In the genomic region with DNA sequence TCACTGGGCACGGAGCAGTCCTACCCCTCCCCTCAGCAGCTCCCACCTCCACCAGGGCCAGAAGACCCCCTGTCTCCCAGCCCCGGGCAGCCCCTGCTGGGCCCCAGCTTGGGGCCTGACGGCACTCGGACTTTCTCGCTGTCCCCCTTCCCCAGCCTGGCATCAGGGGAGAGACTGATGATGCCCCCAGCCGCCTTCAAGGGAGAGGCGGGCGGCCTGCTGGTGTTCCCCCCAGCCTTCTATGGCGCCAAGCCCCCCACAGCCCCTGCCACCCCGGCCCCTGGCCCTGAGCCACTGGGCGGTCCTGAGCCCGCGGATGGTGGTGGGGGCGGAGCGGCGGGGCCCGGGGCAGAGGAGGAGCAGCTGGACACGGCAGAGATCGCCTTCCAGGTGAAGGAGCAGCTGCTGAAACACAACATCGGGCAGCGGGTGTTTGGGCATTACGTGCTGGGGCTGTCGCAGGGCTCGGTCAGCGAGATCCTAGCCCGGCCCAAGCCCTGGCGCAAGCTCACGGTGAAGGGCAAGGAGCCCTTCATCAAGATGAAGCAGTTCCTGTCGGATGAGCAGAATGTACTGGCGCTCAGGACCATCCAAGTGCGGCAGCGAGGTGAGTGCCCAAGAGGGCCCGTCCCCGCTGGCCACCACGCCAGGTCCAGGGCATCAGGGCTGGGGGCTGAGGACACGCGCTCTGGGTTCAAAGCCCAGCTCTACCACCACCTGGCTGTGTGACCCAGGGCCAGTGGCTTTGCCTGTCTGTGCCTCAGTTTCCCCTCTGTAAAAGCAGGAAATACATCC, we compare ENCODE assay signal across 24 cellular contexts.
"Had no signal": no experiment of that assay in that cellular context is flagged by ENCODE, and none has a peak within 500 bp of the region (broad histone marks: within the 10 kb centered on the region; RNA-seq: fewer than 3 reads in every experiment).

No MANE protein-coding gene starts in this region.

- H3K36me3 ChIP-seq: prostate gland, right atrium auricular region, sigmoid colon, suprapubic skin, transverse colon, upper lobe of right lung, vagina had no signal

- DNase-seq: cortex of kidney; dorsolateral prefrontal cortex; effector CD4-positive, alpha-beta T cell; hypothalamus; immature natural killer cell; islet precursor cell; kidney glomerular epithelial cell; left colon; left ventricle myocardium superior; natural killer cell; sigmoid colon; stimulated activated CD4-positive, alpha-beta T cell treated with anti-CD3 and anti-CD28 coated beads, Interleukin-2, amount 100 ng/mL, for 24 hours; stimulated activated CD4-positive, alpha-beta T cell treated with anti-CD3 and anti-CD28 coated beads, Interleukin-4, amount 100 ng/mL, for 24 hours; transverse colon; upper lobe of right lung had no signal

- H3K36me3 Mint-ChIP-seq: stimulated activated effector memory CD8-positive, alpha-beta T cell treated with anti-CD3 and anti-CD28 coated beads, Interleukin-12 subunit alpha, Interleukin-12 subunit beta, amount 100 ng/mL, for 72 hours had no signal

- H3K4me3 Mint-ChIP-seq: immature natural killer cell; memory B cell; natural killer cell; neural crest cell; stimulated activated effector memory CD8-positive, alpha-beta T cell treated with anti-CD3 and anti-CD28 coated beads, Interleukin-12 subunit alpha, Interleukin-12 subunit beta, amount 100 ng/mL, for 72 hours; stimulated activated naive CD8-positive, alpha-beta T cell treated with anti-CD3 and anti-CD28 coated beads, Interleukin-15, Interleukin-2, amounts not matched to agents 100 ng/mL and 50 ng/mL, for 24 hours had no signal

- H3K27me3 ChIP-seq: right atrium auricular region, upper lobe of right lung, vagina had no signal

- H3K4me3 ChIP-seq: dorsolateral prefrontal cortex, lung, prostate gland, right atrium auricular region, sigmoid colon, suprapubic skin, transverse colon, upper lobe of right lung, vagina had no signal

- H3K27ac Mint-ChIP-seq: immature natural killer cell; memory B cell; natural killer cell; stimulated activated effector memory CD8-positive, alpha-beta T cell treated with anti-CD3 and anti-CD28 coated beads, Interleukin-12 subunit alpha, Interleukin-12 subunit beta, amount 100 ng/mL, for 72 hours; stimulated activated naive CD8-positive, alpha-beta T cell treated with anti-CD3 and anti-CD28 coated beads, Interleukin-15, Interleukin-2, amounts not matched to agents 100 ng/mL and 50 ng/mL, for 24 hours had no signal
